In genomic region chr18:73891572-73892421, GRCh38 we compare ENCODE assay signal across 12 cellular contexts.
DNase-seq lines count a peak whose midpoint lies in the region; ATAC-seq and TF ChIP-seq lines count a peak whose summit lies in the region.
"Had no signal": no experiment of that assay in that cellular context is flagged by ENCODE, and none has a peak within 500 bp of the region (broad histone marks: within the 10 kb centered on the region; RNA-seq: fewer than 3 reads in every experiment).

No MANE protein-coding gene starts in this region.

- intact Hi-C loops in head of caudate nucleus (cut with DNase I) = no loop called here
- intact Hi-C loops in mucosa of descending colon (cut with DNase I, micrococcal nuclease) = no loop called here
- intact Hi-C loops in aorta (cut with DNase I) = no loop called here

- no peaks in the 10 kb centered on the region for H3K36me3 ChIP-seq in mucosa of descending colon (ENCODE audit: low read depth)
- no peaks in the 10 kb centered on the region for H3K36me3 ChIP-seq in aorta (ENCODE audit: control insufficient read depth in 1 of 2, insufficient read depth in 2 of 2, low read length in 1 of 2)

- WGBS in aorta, 2 donors = 32 to 36% methylated on average over 20 of the region's 20 CpGs

- H3K27ac ChIP-seq in 22Rv1 = no peak overlapping the region
- no peak overlapping the region for H3K27ac ChIP-seq in aorta (ENCODE audit: low read depth in 1 of 2, low read length in 2 of 2)
- H3K27ac ChIP-seq: parathyroid adenoma had no signal

- TF ChIP-seq CTCF in 22Rv1 (IDR thresholded peaks at IDR 0.05) (peak; percentile 52), GM12864 (IDR thresholded peaks at IDR 0.05; ENCODE audit: low read depth, low read length, missing control alignments) (peak; percentile 7), mucosa of descending colon (IDR thresholded peaks at IDR 0.05) (no peak)

- H3K27me3 ChIP-seq in aorta (ENCODE audit: control insufficient read depth in 1 of 2, insufficient read depth in 2 of 2, low read length in 1 of 2) = no peaks in the 10 kb centered on the region

- DNase-seq in GM12864 (ENCODE audit: low read depth) (no peak), NCI-H69 (lab: John Stamatoyannopoulos, UW) (peak; percentile 91), head of caudate nucleus (peak in 39 of 42 donors; percentile 6 to 72 (median 44)), mucosa of descending colon (no peak), H4 (ENCODE audit: low spot score) (no peak), aorta (no peak), hepatic stellate cell (ENCODE audit: low spot score) (no peak)
- DNase-seq: NCI-H1694 treated with DMSO at 0.1 percent for 48 hours; stimulated activated CD4-positive, alpha-beta T cell treated with anti-CD3 and anti-CD28 coated beads, Interleukin-4, amount 100 ng/mL, for 24 hours had no signal

- ATAC-seq in mucosa of descending colon (no peak), aorta (ENCODE audit: low FRiP score) (no peak)

- no peak overlapping the region for H3K4me3 ChIP-seq in GM12864 (ENCODE audit: low read depth, low read length)
- H3K4me3 ChIP-seq in mucosa of descending colon = no peak overlapping the region
- no peak overlapping the region for H3K4me3 ChIP-seq in aorta (ENCODE audit: low read length in 2 of 2)
- H3K4me3 ChIP-seq: lung had no signal

- H3K4me1 ChIP-seq in mucosa of descending colon (ENCODE audit: low read depth) = no peaks in the 10 kb centered on the region
- no peaks in the 10 kb centered on the region for H3K4me1 ChIP-seq in aorta (ENCODE audit: control insufficient read depth in 1 of 2, insufficient read depth in 2 of 2, low read length in 2 of 2)
- H3K4me1 ChIP-seq: parathyroid adenoma had no signal

- H3K9me3 ChIP-seq in mucosa of descending colon (no peaks in the 10 kb centered on the region), aorta (ENCODE audit: control insufficient read depth, low read length) (no peaks in the 10 kb centered on the region)

Comparison
In these comparisons a context has a peak if more than half of its experiments do, and no peak if none do; other contexts are left out.
1. DNase-seq: peak in NCI-H69 (single experiment) and head of caudate nucleus (39 of 42); none in GM12864 (single experiment), mucosa of descending colon (0 of 3), H4 (single experiment), aorta (0 of 2) and hepatic stellate cell (single experiment).